1 cellular context compared by ENCODE assay signal in genomic region chr19:35545001-35545854, GRCh38.
TF ChIP-seq lines count a peak whose summit lies in the region.

A gene with protein sequence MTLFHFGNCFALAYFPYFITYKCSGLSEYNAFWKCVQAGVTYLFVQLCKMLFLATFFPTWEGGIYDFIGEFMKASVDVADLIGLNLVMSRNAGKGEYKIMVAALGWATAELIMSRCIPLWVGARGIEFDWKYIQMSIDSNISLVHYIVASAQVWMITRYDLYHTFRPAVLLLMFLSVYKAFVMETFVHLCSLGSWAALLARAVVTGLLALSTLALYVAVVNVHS (plus strand): TSS chr19:35545626. CDS start chr19:35545740, 114 bp downstream.

TF ChIP-seq in HepG2, 621 proteins besides CTCF, POLR2A, EP300 and RAD21 (continued from another document and continues in another):
- TF ChIP-seq, protein P1, sequence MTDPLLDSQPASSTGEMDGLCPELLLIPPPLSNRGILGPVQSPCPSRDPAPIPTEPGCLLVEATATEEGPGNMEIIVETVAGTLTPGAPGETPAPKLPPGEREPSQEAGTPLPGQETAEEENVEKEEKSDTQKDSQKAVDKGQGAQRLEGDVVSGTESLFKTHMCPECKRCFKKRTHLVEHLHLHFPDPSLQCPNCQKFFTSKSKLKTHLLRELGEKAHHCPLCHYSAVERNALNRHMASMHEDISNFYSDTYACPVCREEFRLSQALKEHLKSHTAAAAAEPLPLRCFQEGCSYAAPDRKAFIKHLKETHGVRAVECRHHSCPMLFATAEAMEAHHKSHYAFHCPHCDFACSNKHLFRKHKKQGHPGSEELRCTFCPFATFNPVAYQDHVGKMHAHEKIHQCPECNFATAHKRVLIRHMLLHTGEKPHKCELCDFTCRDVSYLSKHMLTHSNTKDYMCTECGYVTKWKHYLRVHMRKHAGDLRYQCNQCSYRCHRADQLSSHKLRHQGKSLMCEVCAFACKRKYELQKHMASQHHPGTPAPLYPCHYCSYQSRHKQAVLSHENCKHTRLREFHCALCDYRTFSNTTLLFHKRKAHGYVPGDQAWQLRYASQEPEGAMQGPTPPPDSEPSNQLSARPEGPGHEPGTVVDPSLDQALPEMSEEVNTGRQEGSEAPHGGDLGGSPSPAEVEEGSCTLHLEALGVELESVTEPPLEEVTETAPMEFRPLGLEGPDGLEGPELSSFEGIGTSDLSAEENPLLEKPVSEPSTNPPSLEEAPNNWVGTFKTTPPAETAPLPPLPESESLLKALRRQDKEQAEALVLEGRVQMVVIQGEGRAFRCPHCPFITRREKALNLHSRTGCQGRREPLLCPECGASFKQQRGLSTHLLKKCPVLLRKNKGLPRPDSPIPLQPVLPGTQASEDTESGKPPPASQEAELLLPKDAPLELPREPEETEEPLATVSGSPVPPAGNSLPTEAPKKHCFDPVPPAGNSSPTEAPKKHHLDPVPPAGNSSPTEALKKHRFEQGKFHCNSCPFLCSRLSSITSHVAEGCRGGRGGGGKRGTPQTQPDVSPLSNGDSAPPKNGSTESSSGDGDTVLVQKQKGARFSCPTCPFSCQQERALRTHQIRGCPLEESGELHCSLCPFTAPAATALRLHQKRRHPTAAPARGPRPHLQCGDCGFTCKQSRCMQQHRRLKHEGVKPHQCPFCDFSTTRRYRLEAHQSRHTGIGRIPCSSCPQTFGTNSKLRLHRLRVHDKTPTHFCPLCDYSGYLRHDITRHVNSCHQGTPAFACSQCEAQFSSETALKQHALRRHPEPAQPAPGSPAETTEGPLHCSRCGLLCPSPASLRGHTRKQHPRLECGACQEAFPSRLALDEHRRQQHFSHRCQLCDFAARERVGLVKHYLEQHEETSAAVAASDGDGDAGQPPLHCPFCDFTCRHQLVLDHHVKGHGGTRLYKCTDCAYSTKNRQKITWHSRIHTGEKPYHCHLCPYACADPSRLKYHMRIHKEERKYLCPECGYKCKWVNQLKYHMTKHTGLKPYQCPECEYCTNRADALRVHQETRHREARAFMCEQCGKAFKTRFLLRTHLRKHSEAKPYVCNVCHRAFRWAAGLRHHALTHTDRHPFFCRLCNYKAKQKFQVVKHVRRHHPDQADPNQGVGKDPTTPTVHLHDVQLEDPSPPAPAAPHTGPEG (CRISPR knock-in tag; IDR thresholded peaks at IDR 0.05) = peak; percentile 86; the same call in 1 of the 2 replicates
- TF ChIP-seq ZSCAN9 (CRISPR knock-in tag; IDR thresholded peaks at IDR 0.05; ENCODE audit: borderline replicate concordance) (no peak), KDM6A (CRISPR knock-in tag; IDR thresholded peaks at IDR 0.05; ENCODE audit: low read depth) (no peak), MYNN (CRISPR knock-in tag; IDR thresholded peaks at IDR 0.05; ENCODE audit: low read depth) (no peak), ZNF530 (CRISPR knock-in tag; IDR thresholded peaks at IDR 0.05; ENCODE audit: low read depth) (no peak), ZNF543 (CRISPR knock-in tag; IDR thresholded peaks at IDR 0.05) (no peak), DMTF1 (CRISPR knock-in tag; IDR thresholded peaks at IDR 0.05) (no peak), YEATS4 (CRISPR knock-in tag; IDR thresholded peaks at IDR 0.05; ENCODE audit: borderline replicate concordance) (peak; percentile 86), STAT5B (CRISPR knock-in tag; IDR thresholded peaks at IDR 0.05) (no peak), ZNF121 (CRISPR knock-in tag; IDR thresholded peaks at IDR 0.05) (no peak), CBX1 (IDR thresholded peaks at IDR 0.05; ENCODE audit: low read depth) (peak; percentile 26), RNF219 (CRISPR knock-in tag; IDR thresholded peaks at IDR 0.05) (no peak), ZNF256 (CRISPR knock-in tag; conservative IDR thresholded peaks at IDR 0.05) (no peak), NR3C1 (CRISPR knock-in tag; IDR thresholded peaks at IDR 0.05) (no peak), RBM22 (optimal IDR thresholded peaks at IDR 0.05; ENCODE audit: low read length) (no peak), ZNF10 (CRISPR knock-in tag; IDR thresholded peaks at IDR 0.05; ENCODE audit: borderline replicate concordance, low read depth) (no peak), HNF1A (IDR thresholded peaks at IDR 0.05; ENCODE audit: low read depth) (no peak), HNF1A (CRISPR knock-in tag; IDR thresholded peaks at IDR 0.05; ENCODE audit: borderline replicate concordance) (no peak), PRPF4 (IDR thresholded peaks at IDR 0.05; ENCODE audit: low read depth, low read length, poor library complexity, severe bottlenecking) (no peak), SNAPC2 (CRISPR knock-in tag; IDR thresholded peaks at IDR 0.05) (peak; percentile 78; the same call in 1 of the 2 replicates), ZNF430 (CRISPR knock-in tag; IDR thresholded peaks at IDR 0.05) (no peak; the same call in 1 of the 2 replicates), CCAR2 (optimal IDR thresholded peaks at IDR 0.05; ENCODE audit: low read depth, low read length) (no peak), ZFP62 (CRISPR knock-in tag; IDR thresholded peaks at IDR 0.05) (no peak), SMAD3 (CRISPR knock-in tag; IDR thresholded peaks at IDR 0.05) (peak; percentile 49; the same call in 1 of the 2 replicates), CHCHD3 (CRISPR knock-in tag; IDR thresholded peaks at IDR 0.05) (0 out of 2 replicates have a peak, but pooled peaks have one; percentile 40), ZNF672 (CRISPR knock-in tag; IDR thresholded peaks at IDR 0.05) (no peak), ZNF367 (CRISPR knock-in tag; IDR thresholded peaks at IDR 0.05; ENCODE audit: borderline replicate concordance) (no peak), RARA (CRISPR knock-in tag; IDR thresholded peaks at IDR 0.05) (0 out of 2 replicates have a peak, but pooled peaks have one; percentile 23), BHLHE40 (IDR thresholded peaks at IDR 0.05; ENCODE audit: low read length) (no peak), ZNF446 (CRISPR knock-in tag; IDR thresholded peaks at IDR 0.05) (peak; percentile 89; the same call in 1 of the 2 replicates), RFXANK (CRISPR knock-in tag; IDR thresholded peaks at IDR 0.05) (peak; percentile 70), NCOR1 (IDR thresholded peaks at IDR 0.05; ENCODE audit: borderline replicate concordance, low read length) (no peak), ZFP36L2 (CRISPR knock-in tag; IDR thresholded peaks at IDR 0.05) (no peak), MZF1 (CRISPR knock-in tag; IDR thresholded peaks at IDR 0.05; ENCODE audit: borderline replicate concordance) (no peak; the same call in 1 of the 2 replicates), LBX2 (CRISPR knock-in tag; IDR thresholded peaks at IDR 0.05; ENCODE audit: borderline replicate concordance) (no peak), ZMYM2 (CRISPR knock-in tag; IDR thresholded peaks at IDR 0.05) (no peak), SP140L (CRISPR knock-in tag; IDR thresholded peaks at IDR 0.05; ENCODE audit: borderline replicate concordance) (no peak), HDAC1 (CRISPR knock-in tag; IDR thresholded peaks at IDR 0.05) (peak; percentile 82; the same call in 1 of the 2 replicates), ZEB1 (IDR thresholded peaks at IDR 0.05; ENCODE audit: insufficient replicate concordance, low read depth) (peak; percentile 3), PTBP1 (IDR thresholded peaks at IDR 0.05; ENCODE audit: low read depth, low read length, poor library complexity, severe bottlenecking) (no peak), TRIM24 (CRISPR knock-in tag; IDR thresholded peaks at IDR 0.05) (no peak), GABPB1 (CRISPR knock-in tag; IDR thresholded peaks at IDR 0.05) (peak; percentile 95), MAZ (IDR thresholded peaks at IDR 0.05; ENCODE audit: borderline replicate concordance, low read depth, low read length) (peak; percentile 69), MAZ (CRISPR knock-in tag; IDR thresholded peaks at IDR 0.05; ENCODE audit: low read depth) (peak; percentile 76; the same call in 1 of the 2 replicates), RXRB (CRISPR knock-in tag; IDR thresholded peaks at IDR 0.05; ENCODE audit: borderline replicate concordance) (0 out of 2 replicates have a peak, but pooled peaks have one; percentile 20), TCF7 (IDR thresholded peaks at IDR 0.05; ENCODE audit: low read depth) (no peak)
- TF ChIP-seq, protein P2, sequence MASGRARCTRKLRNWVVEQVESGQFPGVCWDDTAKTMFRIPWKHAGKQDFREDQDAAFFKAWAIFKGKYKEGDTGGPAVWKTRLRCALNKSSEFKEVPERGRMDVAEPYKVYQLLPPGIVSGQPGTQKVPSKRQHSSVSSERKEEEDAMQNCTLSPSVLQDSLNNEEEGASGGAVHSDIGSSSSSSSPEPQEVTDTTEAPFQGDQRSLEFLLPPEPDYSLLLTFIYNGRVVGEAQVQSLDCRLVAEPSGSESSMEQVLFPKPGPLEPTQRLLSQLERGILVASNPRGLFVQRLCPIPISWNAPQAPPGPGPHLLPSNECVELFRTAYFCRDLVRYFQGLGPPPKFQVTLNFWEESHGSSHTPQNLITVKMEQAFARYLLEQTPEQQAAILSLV (CRISPR knock-in tag; IDR thresholded peaks at IDR 0.05; ENCODE audit: borderline replicate concordance) = no peak; the same call in 1 of the 2 replicates
- TF ChIP-seq, protein P3, sequence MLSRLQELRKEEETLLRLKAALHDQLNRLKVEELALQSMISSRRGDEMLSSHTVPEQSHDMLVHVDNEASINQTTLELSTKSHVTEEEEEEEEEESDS (CRISPR knock-in tag; IDR thresholded peaks at IDR 0.05; ENCODE audit: borderline replicate concordance) = no peak
- TF ChIP-seq, protein P4, sequence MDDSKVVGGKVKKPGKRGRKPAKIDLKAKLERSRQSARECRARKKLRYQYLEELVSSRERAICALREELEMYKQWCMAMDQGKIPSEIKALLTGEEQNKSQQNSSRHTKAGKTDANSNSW (CRISPR knock-in tag; IDR thresholded peaks at IDR 0.05; ENCODE audit: borderline replicate concordance) = no peak
- TF ChIP-seq, protein P5, sequence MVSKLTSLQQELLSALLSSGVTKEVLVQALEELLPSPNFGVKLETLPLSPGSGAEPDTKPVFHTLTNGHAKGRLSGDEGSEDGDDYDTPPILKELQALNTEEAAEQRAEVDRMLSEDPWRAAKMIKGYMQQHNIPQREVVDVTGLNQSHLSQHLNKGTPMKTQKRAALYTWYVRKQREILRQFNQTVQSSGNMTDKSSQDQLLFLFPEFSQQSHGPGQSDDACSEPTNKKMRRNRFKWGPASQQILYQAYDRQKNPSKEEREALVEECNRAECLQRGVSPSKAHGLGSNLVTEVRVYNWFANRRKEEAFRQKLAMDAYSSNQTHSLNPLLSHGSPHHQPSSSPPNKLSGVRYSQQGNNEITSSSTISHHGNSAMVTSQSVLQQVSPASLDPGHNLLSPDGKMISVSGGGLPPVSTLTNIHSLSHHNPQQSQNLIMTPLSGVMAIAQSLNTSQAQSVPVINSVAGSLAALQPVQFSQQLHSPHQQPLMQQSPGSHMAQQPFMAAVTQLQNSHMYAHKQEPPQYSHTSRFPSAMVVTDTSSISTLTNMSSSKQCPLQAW (CRISPR knock-in tag; IDR thresholded peaks at IDR 0.05) = peak; percentile 20; the same call in 1 of the 2 replicates
